1 cellular context compared by ENCODE assay signal in genomic region chr17:35025541-35025940, GRCh38.
TF ChIP-seq lines count a peak whose summit lies in the region.

No MANE protein-coding gene starts in this region.

TF ChIP-seq in HepG2, 621 proteins besides CTCF, POLR2A, EP300 and RAD21:
- no peak for TF ChIP-seq PHF21A (CRISPR knock-in tag; IDR thresholded peaks at IDR 0.05)
- no peak for TF ChIP-seq ZNF496 (CRISPR knock-in tag; IDR thresholded peaks at IDR 0.05; ENCODE audit: insufficient replicate concordance)
- TF ChIP-seq CREB1 (IDR thresholded peaks at IDR 0.05) = no peak
- no peak for TF ChIP-seq CREB1 (CRISPR knock-in tag; IDR thresholded peaks at IDR 0.05)
- no peak for TF ChIP-seq ZNF34 (CRISPR knock-in tag; IDR thresholded peaks at IDR 0.05; ENCODE audit: borderline replicate concordance)
- TF ChIP-seq, protein P1, sequence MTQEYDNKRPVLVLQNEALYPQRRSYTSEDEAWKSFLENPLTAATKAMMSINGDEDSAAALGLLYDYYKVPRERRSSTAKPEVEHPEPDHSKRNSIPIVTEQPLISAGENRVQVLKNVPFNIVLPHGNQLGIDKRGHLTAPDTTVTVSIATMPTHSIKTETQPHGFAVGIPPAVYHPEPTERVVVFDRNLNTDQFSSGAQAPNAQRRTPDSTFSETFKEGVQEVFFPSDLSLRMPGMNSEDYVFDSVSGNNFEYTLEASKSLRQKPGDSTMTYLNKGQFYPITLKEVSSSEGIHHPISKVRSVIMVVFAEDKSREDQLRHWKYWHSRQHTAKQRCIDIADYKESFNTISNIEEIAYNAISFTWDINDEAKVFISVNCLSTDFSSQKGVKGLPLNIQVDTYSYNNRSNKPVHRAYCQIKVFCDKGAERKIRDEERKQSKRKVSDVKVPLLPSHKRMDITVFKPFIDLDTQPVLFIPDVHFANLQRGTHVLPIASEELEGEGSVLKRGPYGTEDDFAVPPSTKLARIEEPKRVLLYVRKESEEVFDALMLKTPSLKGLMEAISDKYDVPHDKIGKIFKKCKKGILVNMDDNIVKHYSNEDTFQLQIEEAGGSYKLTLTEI (CRISPR knock-in tag; conservative IDR thresholded peaks at IDR 0.05) = no peak
- no peak for TF ChIP-seq MTA1 (CRISPR knock-in tag; IDR thresholded peaks at IDR 0.05; ENCODE audit: borderline replicate concordance)
- TF ChIP-seq ZNF720 (CRISPR knock-in tag; IDR thresholded peaks at IDR 0.05) = no peak
- TF ChIP-seq ZNF768 (CRISPR knock-in tag; IDR thresholded peaks at IDR 0.05) = no peak
- no peak for TF ChIP-seq SP2 (CRISPR knock-in tag; IDR thresholded peaks at IDR 0.05)
- TF ChIP-seq, protein P2, sequence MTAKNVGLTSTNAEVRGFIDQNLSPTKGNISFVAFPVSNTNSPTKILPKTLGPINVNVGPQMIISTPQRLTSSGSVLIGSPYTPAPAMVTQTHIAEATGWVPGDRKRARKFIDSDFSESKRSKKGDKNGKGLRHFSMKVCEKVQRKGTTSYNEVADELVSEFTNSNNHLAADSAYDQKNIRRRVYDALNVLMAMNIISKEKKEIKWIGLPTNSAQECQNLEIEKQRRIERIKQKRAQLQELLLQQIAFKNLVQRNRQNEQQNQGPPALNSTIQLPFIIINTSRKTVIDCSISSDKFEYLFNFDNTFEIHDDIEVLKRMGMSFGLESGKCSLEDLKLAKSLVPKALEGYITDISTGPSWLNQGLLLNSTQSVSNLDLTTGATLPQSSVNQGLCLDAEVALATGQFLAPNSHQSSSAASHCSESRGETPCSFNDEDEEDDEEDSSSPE (CRISPR knock-in tag; IDR thresholded peaks at IDR 0.05) = no peak
- TF ChIP-seq, protein P3, sequence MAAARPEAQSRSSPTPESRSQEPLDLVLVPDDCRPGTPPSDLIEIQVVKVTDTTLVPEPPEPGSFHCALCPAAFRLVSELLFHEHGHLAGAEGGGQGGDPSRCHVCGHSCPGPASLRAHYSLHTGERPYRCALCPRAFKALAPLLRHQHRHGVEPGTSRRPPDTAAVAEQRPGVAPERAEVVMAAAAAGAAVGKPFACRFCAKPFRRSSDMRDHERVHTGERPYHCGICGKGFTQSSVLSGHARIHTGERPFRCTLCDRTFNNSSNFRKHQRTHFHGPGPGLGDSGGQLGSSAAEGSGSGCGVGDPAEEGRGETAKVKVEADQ (CRISPR knock-in tag; IDR thresholded peaks at IDR 0.05; ENCODE audit: borderline replicate concordance) = no peak
- no peak for TF ChIP-seq ATM (IDR thresholded peaks at IDR 0.05; ENCODE audit: borderline replicate concordance)
- TF ChIP-seq, protein P4, sequence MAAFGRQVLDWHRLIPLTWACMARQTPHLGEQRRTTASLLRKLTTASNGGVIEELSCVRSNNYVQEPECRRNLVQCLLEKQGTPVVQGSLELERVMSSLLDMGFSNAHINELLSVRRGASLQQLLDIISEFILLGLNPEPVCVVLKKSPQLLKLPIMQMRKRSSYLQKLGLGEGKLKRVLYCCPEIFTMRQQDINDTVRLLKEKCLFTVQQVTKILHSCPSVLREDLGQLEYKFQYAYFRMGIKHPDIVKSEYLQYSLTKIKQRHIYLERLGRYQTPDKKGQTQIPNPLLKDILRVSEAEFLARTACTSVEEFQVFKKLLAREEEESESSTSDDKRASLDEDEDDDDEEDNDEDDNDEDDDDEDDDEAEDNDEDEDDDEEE (CRISPR knock-in tag; IDR thresholded peaks at IDR 0.05) = no peak
- TF ChIP-seq ZNF746 (CRISPR knock-in tag; IDR thresholded peaks at IDR 0.05) = no peak
- no peak for TF ChIP-seq ZNF800 (CRISPR knock-in tag; IDR thresholded peaks at IDR 0.05)
